Comparison of ENCODE assay signal across 24 cellular contexts in the genomic region with DNA sequence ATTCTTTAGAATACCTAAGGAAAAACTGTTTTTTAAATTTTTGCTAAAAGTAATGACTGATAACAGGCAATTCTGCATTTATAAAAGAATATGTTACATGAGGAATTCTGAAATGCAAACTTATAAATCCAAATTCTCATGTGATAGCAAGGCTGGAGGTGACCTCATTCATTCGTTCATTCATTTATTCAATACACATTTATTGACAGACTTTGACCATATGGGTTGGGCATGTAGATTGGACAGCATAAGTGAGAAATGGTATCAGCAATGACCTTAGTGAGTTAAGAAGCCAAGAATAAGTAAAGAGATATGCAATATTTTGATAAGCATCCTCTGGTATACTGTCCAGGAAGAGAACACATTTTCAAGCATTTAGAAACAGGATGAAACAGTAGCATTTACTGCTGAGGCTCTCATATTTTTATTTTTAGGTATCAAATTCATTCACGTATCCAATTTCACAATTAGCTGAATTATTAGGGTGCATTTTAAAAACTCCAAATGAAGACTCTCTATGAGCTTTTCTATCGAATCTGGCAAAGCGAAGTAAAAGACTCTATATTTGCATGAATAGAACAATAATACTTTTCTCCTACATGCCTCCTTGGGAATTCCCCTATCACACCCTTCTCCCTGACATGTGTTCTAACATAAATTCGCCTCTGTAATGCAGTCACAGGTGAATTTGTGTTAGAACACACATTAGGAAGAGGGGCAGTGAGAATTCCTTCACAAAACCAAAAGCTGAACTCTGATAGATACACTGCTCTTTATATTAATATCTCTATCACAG. TPM values are rescaled to one million over a fixed set of nuclear protein-coding genes. Genes with fewer than 3 reads are reported as not detected.
A peak's percentile ranks its signal among the peaks of the same experiment; 100 is the strongest.
DNase-seq lines count a peak whose midpoint lies in the region; ATAC-seq, FAIRE-seq and TF ChIP-seq lines count a peak whose summit lies in the region.
"Had no signal": no experiment of that assay in that cellular context is flagged by ENCODE, and none has a peak within 500 bp of the region (broad histone marks: within the 10 kb centered on the region; RNA-seq: fewer than 3 reads in every experiment).

No MANE protein-coding gene starts in this region.

- peaks cover 4% of the 10 kb centered on the region for H3K36me3 Mint-ChIP-seq in activated naive CD4-positive, alpha-beta T cell treated with anti-CD3 and anti-CD28 coated beads, Interleukin-2, amount 50 U/mL, for 24 hours
- H3K36me3 Mint-ChIP-seq in activated naive CD4-positive, alpha-beta T cell treated with anti-CD3 and anti-CD28 coated beads for 36 hours (ENCODE audit: low read depth) = peaks cover 6% of the 10 kb centered on the region
- no peaks in the 10 kb centered on the region for H3K36me3 Mint-ChIP-seq in neural progenitor cell

- RAD21 ChIA-PET in GM12878 (lab: Charles Lee; ENCODE audit: unreplicated experiment) = interaction anchor here (0.7 to 9.1 kb wide), 10 partner anchors 15 to 190 kb away, joined by 3 to 166 read pairs (median 12); partner anchors contain the start of genes SUDS3 and TAOK3

- no peaks in the 10 kb centered on the region for H3K9me3 ChIP-seq in GM12878 (replicated peaks; ENCODE audit: control insufficient read depth, insufficient read depth, low read length)
- no peaks in the 10 kb centered on the region for H3K9me3 ChIP-seq in mesenchymal stem cell (ENCODE audit: control insufficient read depth, low read length)
- H3K9me3 ChIP-seq in MM.1S (replicated peaks; ENCODE audit: insufficient read depth, low read length) = no peaks in the 10 kb centered on the region
- no peaks in the 10 kb centered on the region for H3K9me3 ChIP-seq in neural progenitor cell (ENCODE audit: low read depth)
- H3K9me3 ChIP-seq: heart right ventricle, SJSA1, tibial artery had no signal

- in situ Hi-C loops in GM12878 (cut with MboI) = no loop called here

- peaks cover 32% of the 10 kb centered on the region for H3K4me1 Mint-ChIP-seq in activated naive CD4-positive, alpha-beta T cell treated with anti-CD3 and anti-CD28 coated beads, Interleukin-2, amount 50 U/mL, for 24 hours
- H3K4me1 Mint-ChIP-seq in activated naive CD4-positive, alpha-beta T cell treated with anti-CD3 and anti-CD28 coated beads for 36 hours (ENCODE audit: low read depth) = peaks cover 18% of the 10 kb centered on the region
- peaks cover 36% of the 10 kb centered on the region for H3K4me1 Mint-ChIP-seq in neural progenitor cell

- DNase-seq in activated naive CD4-positive, alpha-beta T cell treated with anti-CD3 and anti-CD28 coated beads for 36 hours = no peak
- no peak for DNase-seq in GM12878 (ENCODE audit: low read depth, low spot score)
- DNase-seq in mesenchymal stem cell = no peak
- no peak for DNase-seq in MM.1S
- DNase-seq in neural progenitor cell (ENCODE audit: low spot score) = no peak
- DNase-seq in amygdala (lab: John Stamatoyannopoulos, UW) = no peak
- DNase-seq in stimulated activated CD4-positive, alpha-beta T cell treated with anti-CD3 and anti-CD28 coated beads, Interleukin-2, amount 100 ng/mL, for 48 hours = no peak
- DNase-seq: activated CD4-positive, alpha-beta T cell treated with anti-CD3 and anti-CD28 coated beads, Interleukin-2, amount 10 ng/mL, durations not matched to agents 7 days and 5 days; activated CD8-positive, alpha-beta memory T cell treated with anti-CD3 and anti-CD28 coated beads, Interleukin-2, amount 50 U/mL, for 48 hours; activated effector memory CD4-positive, alpha-beta T cell treated with anti-CD3 and anti-CD28 coated beads, Interleukin-2, amount 50 U/mL, for 16 hours; caudate nucleus; dermis blood vessel endothelial cell; heart right ventricle; NCI-H1436 treated with DMSO at 0.1 percent for 48 hours; NCI-H2171; NCI-H524; occipital lobe; stimulated activated CD4-positive, alpha-beta T cell treated with anti-CD3 and anti-CD28 coated beads, Interleukin-4, amount 100 ng/mL, for 1 hour; tibial artery had no signal

- POLR2A ChIA-PET in GM12878 (lab: Charles Lee) = interaction anchor here (0.6 to 4.2 kb wide), 6 partner anchors 20 to 191 kb away, joined by 3 to 23 read pairs (median 9); partner anchors contain the start of gene SUDS3

- no peak overlapping the region for H2BK5ac ChIP-seq in mesenchymal stem cell (ENCODE audit: low read depth, low read length, poor library complexity, severe bottlenecking)

- no peak overlapping the region for H3K23ac ChIP-seq in mesenchymal stem cell (ENCODE audit: low read length in 2 of 2)

- peak; percentile 50 for ATAC-seq in GM12878
- ATAC-seq: heart right ventricle, left lobe of liver had no signal

- intact Hi-C loops in activated naive CD4-positive, alpha-beta T cell treated with anti-CD3 and anti-CD28 coated beads for 36 hours (cut with micrococcal nuclease) = no loop called here
- intact Hi-C loops in GM12878 (cut with micrococcal nuclease; ENCODE audit: unreplicated experiment) = no loop called here

- no peaks in the 10 kb centered on the region for H3K27me3 Mint-ChIP-seq in activated naive CD4-positive, alpha-beta T cell treated with anti-CD3 and anti-CD28 coated beads, Interleukin-2, amount 50 U/mL, for 24 hours
- H3K27me3 Mint-ChIP-seq in activated naive CD4-positive, alpha-beta T cell treated with anti-CD3 and anti-CD28 coated beads for 36 hours (ENCODE audit: low read depth) = no peaks in the 10 kb centered on the region
- peaks cover 2% of the 10 kb centered on the region for H3K27me3 Mint-ChIP-seq in neural progenitor cell (ENCODE audit: insufficient read depth, low read depth)
- H3K27me3 Mint-ChIP-seq: activated CD4-positive, alpha-beta T cell treated with anti-CD3 and anti-CD28 coated beads, Interleukin-2, amount 10 ng/mL, durations not matched to agents 7 days and 5 days; stimulated activated naive CD8-positive, alpha-beta T cell treated with anti-CD3 and anti-CD28 coated beads, Interleukin-15, Interleukin-2, amounts not matched to agents 100 ng/mL and 50 ng/mL, for 24 hours had no signal

- no peak overlapping the region for H2BK120ac ChIP-seq in mesenchymal stem cell (ENCODE audit: low read depth, low read length)

- H3K79me2 ChIP-seq in GM12878 (ENCODE audit: control insufficient read depth, insufficient read depth, low read length) (no peaks in the 10 kb centered on the region), MM.1S (ENCODE audit: low read length) (no peaks in the 10 kb centered on the region), neural progenitor cell (ENCODE audit: low read depth) (no peaks in the 10 kb centered on the region)

- H3K27ac ChIP-seq in GM12878 (ENCODE audit: control insufficient read depth, insufficient read depth) (no peak overlapping the region; the same call in 1 of the 2 replicates), mesenchymal stem cell (ENCODE audit: low read length, poor library complexity, severe bottlenecking) (no peak overlapping the region), MM.1S (ENCODE audit: low read length) (no peak overlapping the region), neural progenitor cell (no peak overlapping the region)
- H3K27ac ChIP-seq: SJSA1, tibial artery had no signal

- no peak for TF ChIP-seq RAD21 in GM12878 (IDR thresholded peaks at IDR 0.05; ENCODE audit: insufficient read depth, low read depth, low read length)

- no peak for TF ChIP-seq EP300 in GM12878 (IDR thresholded peaks at IDR 0.05; ENCODE audit: borderline replicate concordance in 1 of 2, control insufficient read depth in 1 of 2, low read depth in 2 of 2, low read length in 2 of 2)

- H3K4me3 ChIP-seq in GM12878 (no peak overlapping the region), mesenchymal stem cell (ENCODE audit: insufficient read depth in 1 of 2, low read depth in 1 of 2, low read length in 2 of 2) (no peak overlapping the region), MM.1S (ENCODE audit: low read length) (no peak overlapping the region), neural progenitor cell (no peak overlapping the region)
- H3K4me3 ChIP-seq: heart right ventricle, SJSA1, tibial artery had no signal

- TF ChIP-seq POLR2A in GM12878 (IDR thresholded peaks at IDR 0.05; ENCODE audit: low read depth, low read length) = no peak

- H3K9me2 ChIP-seq in MM.1S (replicated peaks; ENCODE audit: insufficient read depth, low read length) = no peaks in the 10 kb centered on the region

- CTCF ChIA-PET in activated naive CD4-positive, alpha-beta T cell treated with anti-CD3 and anti-CD28 coated beads for 36 hours (lab: Charles Lee) = interaction anchor here (0.6 to 5.3 kb wide), 5 partner anchors 16 to 191 kb away, joined by 3 to 91 read pairs (median 4); partner anchors contain the start of gene SUDS3
- CTCF ChIA-PET in GM12878 (lab: Yijun Ruan, JAX) = interaction anchor here (0.6 to 7.1 kb wide), 13 partner anchors 10 to 1436 kb away, joined by 3 to 277 read pairs (median 3); partner anchors contain the start of genes SUDS3 and TAOK3

- no peak for FAIRE-seq in GM12878 (lab: Jason Lieb, UNC)

- WGBS in GM12878 (ENCODE audit: insufficient coverage, insufficient replicate concordance, low lambda C conversion rate, missing lambda C conversion rate) = 82% methylated on average over 5 of the region's 5 CpGs
- 94% methylated on average over 4 of the region's 5 CpGs for WGBS in mesenchymal stem cell

- no peak overlapping the region for H3K4ac ChIP-seq in mesenchymal stem cell (ENCODE audit: low read depth in 1 of 2, low read length in 2 of 2)

- H4K8ac ChIP-seq in mesenchymal stem cell (ENCODE audit: low read length) = no peak overlapping the region

- H4K20me1 ChIP-seq in GM12878 (ENCODE audit: control insufficient read depth, insufficient read depth) (no peaks in the 10 kb centered on the region), MM.1S (ENCODE audit: insufficient read depth, low read length) (no peaks in the 10 kb centered on the region), neural progenitor cell (ENCODE audit: low read depth) (no peaks in the 10 kb centered on the region)

- TF ChIP-seq CTCF in GM12878 (IDR thresholded peaks at IDR 0.05 in 2 of 3, conservative IDR thresholded peaks at IDR 0.05 in 1 of 3; ENCODE audit: control insufficient read depth in 2 of 3, extremely low read depth in 1 of 3, insufficient read depth in 1 of 3, low read depth in 3 of 3, low read length in 3 of 3) (no peak), MM.1S (IDR thresholded peaks at IDR 0.05; ENCODE audit: low read length) (no peak), neural progenitor cell (IDR thresholded peaks at IDR 0.05) (no peak)

- H3K27ac Mint-ChIP-seq in activated naive CD4-positive, alpha-beta T cell treated with anti-CD3 and anti-CD28 coated beads, Interleukin-2, amount 50 U/mL, for 24 hours = peak overlapping the region; percentile 81
- no peak overlapping the region for H3K27ac Mint-ChIP-seq in activated naive CD4-positive, alpha-beta T cell treated with anti-CD3 and anti-CD28 coated beads for 36 hours
- no peak overlapping the region for H3K27ac Mint-ChIP-seq in neural progenitor cell
- H3K27ac Mint-ChIP-seq: activated CD4-positive, alpha-beta T cell treated with anti-CD3 and anti-CD28 coated beads, Interleukin-2, amount 10 ng/mL, durations not matched to agents 7 days and 5 days; stimulated activated naive CD8-positive, alpha-beta T cell treated with anti-CD3 and anti-CD28 coated beads, Interleukin-15, Interleukin-2, amounts not matched to agents 100 ng/mL and 50 ng/mL, for 24 hours; T-helper 1 cell treated with Interleukin-12 subunit alpha and Interleukin-12 subunit beta and Interleukin-4 antibody, amounts not matched to agents 30 μg/mL and 1 μg/mL, for 36 hours had no signal

- no peak overlapping the region for H2BK12ac ChIP-seq in mesenchymal stem cell (ENCODE audit: low read length in 2 of 2)

- H3K14ac ChIP-seq in mesenchymal stem cell (ENCODE audit: low read length in 2 of 2) = no peak overlapping the region

- H3K36me3 ChIP-seq in GM12878 (ENCODE audit: control insufficient read depth in 2 of 2, insufficient read depth in 2 of 2, low read length in 1 of 2) (peaks cover 8 to 9% of the 10 kb centered on the region in 2 experiments), mesenchymal stem cell (ENCODE audit: control insufficient read depth in 1 of 2, insufficient read depth in 2 of 2, low read depth in 1 of 2, low read length in 2 of 2) (peaks cover 5 to 13% of the 10 kb centered on the region in 2 experiments), MM.1S (replicated peaks; ENCODE audit: insufficient read depth, low read length) (no peaks in the 10 kb centered on the region), neural progenitor cell (no peaks in the 10 kb centered on the region)

- no peak overlapping the region for H2AK5ac ChIP-seq in mesenchymal stem cell (ENCODE audit: low read length, severe bottlenecking)

- H3K27me3 ChIP-seq in GM12878 (replicated peaks in 1 of 2; ENCODE audit: control insufficient read depth in 2 of 2, insufficient read depth in 2 of 2, low read length in 1 of 2) = no peaks in the 10 kb centered on the region
- no peaks in the 10 kb centered on the region for H3K27me3 ChIP-seq in mesenchymal stem cell (ENCODE audit: control insufficient read depth in 1 of 2, insufficient read depth in 1 of 2, low read length in 2 of 2)
- no peaks in the 10 kb centered on the region for H3K27me3 ChIP-seq in MM.1S (replicated peaks; ENCODE audit: insufficient read depth, low read length)
- no peaks in the 10 kb centered on the region for H3K27me3 ChIP-seq in neural progenitor cell
- H3K27me3 ChIP-seq: heart right ventricle, SJSA1, tibial artery had no signal

- H3F3A ChIP-seq in MM.1S (ENCODE audit: insufficient read depth, low read length) (no peaks in the 10 kb centered on the region), neural progenitor cell (ENCODE audit: low read depth) (peaks cover 13% of the 10 kb centered on the region)

- no peaks in the 10 kb centered on the region for H3K9me3 Mint-ChIP-seq in activated naive CD4-positive, alpha-beta T cell treated with anti-CD3 and anti-CD28 coated beads, Interleukin-2, amount 50 U/mL, for 24 hours
- H3K9me3 Mint-ChIP-seq in activated naive CD4-positive, alpha-beta T cell treated with anti-CD3 and anti-CD28 coated beads for 36 hours = no peaks in the 10 kb centered on the region
- no peaks in the 10 kb centered on the region for H3K9me3 Mint-ChIP-seq in neural progenitor cell
- H3K9me3 Mint-ChIP-seq: activated CD4-positive, alpha-beta T cell treated with anti-CD3 and anti-CD28 coated beads, Interleukin-2, amount 10 ng/mL, durations not matched to agents 7 days and 5 days; stimulated activated naive CD8-positive, alpha-beta T cell treated with anti-CD3 and anti-CD28 coated beads, Interleukin-15, Interleukin-2, amounts not matched to agents 100 ng/mL and 50 ng/mL, for 24 hours; T-helper 1 cell treated with Interleukin-12 subunit alpha and Interleukin-12 subunit beta and Interleukin-4 antibody, amounts not matched to agents 30 μg/mL and 1 μg/mL, for 36 hours had no signal

- H2AFZ ChIP-seq in GM12878 (ENCODE audit: control insufficient read depth, low read depth, low read length) (peak overlapping the region; percentile 15; the same call in 1 of the 2 replicates), mesenchymal stem cell (ENCODE audit: low read depth, low read length) (no peak overlapping the region), MM.1S (ENCODE audit: low read length) (no peak overlapping the region), neural progenitor cell (replicated peaks) (no peak overlapping the region)

- no peak overlapping the region for H4K91ac ChIP-seq in mesenchymal stem cell (ENCODE audit: low read length)

- H3K4me2 ChIP-seq in GM12878 (ENCODE audit: control insufficient read depth, insufficient read depth) (no peak overlapping the region), mesenchymal stem cell (ENCODE audit: low read length, poor library complexity, severe bottlenecking) (no peak overlapping the region), MM.1S (ENCODE audit: low read depth, low read length) (no peak overlapping the region), neural progenitor cell (no peak overlapping the region)

- H3K79me1 ChIP-seq in mesenchymal stem cell (replicated peaks; ENCODE audit: low read length, poor library complexity, severe bottlenecking) = peaks cover 14% of the 10 kb centered on the region

- H3K9ac ChIP-seq in GM12878 (ENCODE audit: control insufficient read depth, insufficient read depth, low read length) = no peak overlapping the region
- peak overlapping the region; percentile 23 for H3K9ac ChIP-seq in mesenchymal stem cell (ENCODE audit: low read length)
- H3K9ac ChIP-seq in MM.1S (ENCODE audit: low read length) = no peak overlapping the region
- H3K9ac ChIP-seq in neural progenitor cell = no peak overlapping the region

- no TSS peak for BruUV-seq in GM12878 (replicated peaks; lab: Mats Ljungman, UMichigan)

- SMC1A ChIA-PET in GM12878 (lab: Charles Lee; ENCODE audit: uncharacterized antibody, unreplicated experiment) = interaction anchor here (0.6 to 6.5 kb wide), 13 partner anchors 11 to 190 kb away, joined by 3 to 185 read pairs (median 6); partner anchors contain the start of genes SUDS3 and TAOK3

- no peak overlapping the region for H2BK15ac ChIP-seq in mesenchymal stem cell (ENCODE audit: low read depth, poor library complexity, severe bottlenecking)

- H3K4me1 ChIP-seq in GM12878 (ENCODE audit: control insufficient read depth, insufficient read depth, low read length) (peaks cover 27% of the 10 kb centered on the region), mesenchymal stem cell (ENCODE audit: control insufficient read depth, insufficient read depth, low read depth, low read length) (peaks cover 5% of the 10 kb centered on the region), MM.1S (ENCODE audit: low read length) (no peaks in the 10 kb centered on the region), neural progenitor cell (peaks cover 17% of the 10 kb centered on the region)
- H3K4me1 ChIP-seq: SJSA1 had no signal

- no peak overlapping the region for H3K4me3 Mint-ChIP-seq in activated naive CD4-positive, alpha-beta T cell treated with anti-CD3 and anti-CD28 coated beads, Interleukin-2, amount 50 U/mL, for 24 hours
- no peak overlapping the region for H3K4me3 Mint-ChIP-seq in activated naive CD4-positive, alpha-beta T cell treated with anti-CD3 and anti-CD28 coated beads for 36 hours
- H3K4me3 Mint-ChIP-seq in neural progenitor cell = no peak overlapping the region
- H3K4me3 Mint-ChIP-seq: activated CD4-positive, alpha-beta T cell treated with anti-CD3 and anti-CD28 coated beads, Interleukin-2, amount 10 ng/mL, durations not matched to agents 7 days and 5 days; stimulated activated naive CD8-positive, alpha-beta T cell treated with anti-CD3 and anti-CD28 coated beads, Interleukin-15, Interleukin-2, amounts not matched to agents 100 ng/mL and 50 ng/mL, for 24 hours; T-helper 1 cell treated with Interleukin-12 subunit alpha and Interleukin-12 subunit beta and Interleukin-4 antibody, amounts not matched to agents 30 μg/mL and 1 μg/mL, for 36 hours had no signal

- no peak overlapping the region for H3K18ac ChIP-seq in mesenchymal stem cell (ENCODE audit: low read depth in 1 of 2, low read length in 2 of 2)

RNA-seq across cellular contexts. Expression of gene PEBP1, which starts 49.9 kb away (rescaled TPM):
- 100 to 1,000 TPM; 117 to 120 TPM for total RNA-seq in activated naive CD4-positive, alpha-beta T cell treated with anti-CD3 and anti-CD28 coated beads for 36 hours
- total RNA-seq in GM12878 (2013; cell fraction: nucleolus; rRNA removed) = 11.8 and 17.9 TPM in 2 replicates
- total RNA-seq in GM12878 (2014; rRNA removed) (222 and 228 TPM in 2 replicates), GM12878 (2014; rRNA removed; fragmentation: Illumina TruSeq; extraction: Trizol) (181 and 208 TPM in 2 replicates), GM12878 (2021) (186 and 193 TPM in 2 replicates), neural progenitor cell (ENCODE audit: low replicate concordance) (266 and 406 TPM in 2 replicates)
- polyA plus RNA-seq in GM12878 (2011; ENCODE audit: low read depth) = 97.1 TPM
- polyA plus RNA-seq in GM12878 (2011; rRNA removed) (147 and 217 TPM in 2 replicates), GM12878 (2014; fragmentation: Illumina TruSeq; extraction: Trizol) (153 and 203 TPM in 2 replicates), GM12878 (2014; fragmentation: Nextera tagmentation; extraction: Ambion mirVana) (100 to 1,000 TPM in 1 of 2 experiments, 10 to 100 TPM in 1; 79.4 to 150 TPM), GM12878 (2014; rRNA removed) (179 and 205 TPM in 2 replicates), GM12878 (2016; fragmentation: Nextera tagmentation; extraction: Ambion mirVana) (100 to 1,000 TPM; 413 to 415 TPM)
- polyA plus RNA-seq in GM12878 (2011; cell fraction: cytosol; rRNA removed) = 244 and 255 TPM in 2 replicates
- 105 and 119 TPM in 2 replicates for polyA plus RNA-seq in GM12878 (2011; cell fraction: nucleus; rRNA removed)
- polyA plus RNA-seq in GM12878 (2012) = 140 and 147 TPM in 2 replicates
- polyA minus RNA-seq in GM12878 (2011; rRNA and poly(A)+ RNA removed) = 85.2 and 117 TPM in 2 replicates
- 50.8 and 57.1 TPM in 2 replicates for polyA minus RNA-seq in GM12878 (2011; cell fraction: cytosol; rRNA and poly(A)+ RNA removed)
- 14.5 and 28.7 TPM in 2 replicates for polyA minus RNA-seq in GM12878 (2011; cell fraction: nucleus; rRNA and poly(A)+ RNA removed)
- polyA plus RNA-seq in mesenchymal stem cell (2013, experiment 1 of 2) = 205 TPM
- polyA plus RNA-seq in mesenchymal stem cell (2013, experiment 2 of 2) = 205 TPM
